ENCODE assay signal across 21 cellular contexts in the genomic region with DNA sequence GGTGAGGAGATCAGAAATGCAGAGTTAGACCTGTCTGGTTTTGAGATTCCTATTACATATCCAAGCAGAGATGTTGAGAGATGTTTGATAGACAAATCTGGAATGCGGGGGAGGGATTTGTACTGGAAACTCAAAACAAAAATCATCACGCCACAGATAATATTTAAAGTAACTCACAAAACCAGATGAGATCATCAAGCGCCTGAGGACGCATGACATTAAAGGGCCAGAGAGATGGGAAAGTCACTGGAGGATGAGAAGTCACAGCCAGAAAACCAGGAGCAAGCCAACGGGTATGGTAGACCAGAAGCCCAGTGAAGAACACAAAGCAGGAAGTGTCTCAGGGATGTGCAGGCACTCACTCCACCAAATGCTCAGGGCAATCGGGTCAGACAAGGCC.
DNase-seq lines count a peak whose midpoint lies in the region; ATAC-seq lines count a peak whose summit lies in the region.
"Had no signal": no experiment of that assay in that cellular context is flagged by ENCODE, and none has a peak within 500 bp of the region (broad histone marks: within the 10 kb centered on the region; RNA-seq: fewer than 3 reads in every experiment).

No MANE protein-coding gene starts in this region.

- H3K27ac Mint-ChIP-seq in activated CD4-positive, alpha-beta T cell treated with anti-CD3 and anti-CD28 coated beads, Interleukin-2, amount 10 ng/mL, durations not matched to agents 7 days and 5 days: no peak overlapping the region
- H3K27ac Mint-ChIP-seq: brain; CD8-positive, alpha-beta memory T cell; GM23338; HFFc6; T-helper 1 cell treated with Interleukin-12 subunit alpha and Interleukin-12 subunit beta and Interleukin-4 antibody, amounts not matched to agents 30 μg/mL and 1 μg/mL, for 36 hours had no signal

- DNase-seq in activated CD4-positive, alpha-beta T cell treated with anti-CD3 and anti-CD28 coated beads, Interleukin-2, amount 10 ng/mL, durations not matched to agents 7 days and 5 days: peak; percentile 1
- no peak for DNase-seq in activated CD4-positive, alpha-beta T cell treated with anti-CD3 and anti-CD28 coated beads, Interleukin-2, amount 50 U/mL, for 48 hours
- DNase-seq in Daoy (ENCODE audit: low read depth) (peak; percentile 5), ecto neural progenitor cell (ENCODE audit: low spot score) (peak; percentile 16), mesenteric fat pad (ENCODE audit: low spot score) (peak; percentile 20), Ammon's horn (ENCODE audit: low spot score) (no peak), KBM-7 (no peak)
- DNase-seq: activated T-cell treated with anti-CD3 and anti-CD28 coated beads for 4 hours; AML-193; cerebellar nuclear complex; HFFc6; left cardiac atrium; mesenchymal stem cell; NCI-H146; NCI-H446 treated with DMSO at 0.1 percent for 48 hours; stimulated activated naive CD8-positive, alpha-beta T cell treated with anti-CD3 and anti-CD28 coated beads, Interleukin-15, Interleukin-2, amounts not matched to agents 100 U/mL and 50 U/mL, for 24 hours had no signal

- in situ Hi-C loops in KBM-7 (cut with MboI; ENCODE audit: low pct_unique_long_range_greater_than_20kb, low sequenced_read_pairs): no loop called here

- POLR2A ChIA-PET in activated CD4-positive, alpha-beta T cell treated with anti-CD3 and anti-CD28 coated beads, Interleukin-2, amount 10 ng/mL, durations not matched to agents 7 days and 5 days (lab: Charles Lee): no interaction called here

- no peak for ATAC-seq in GM18870 (IDR thresholded peaks at IDR 0.05; ENCODE audit: unreplicated experiment)
- ATAC-seq: GM23338; stimulated activated naive CD8-positive, alpha-beta T cell treated with anti-CD3 and anti-CD28 coated beads, Interleukin-15, Interleukin-2, amounts not matched to agents 100 U/mL and 50 U/mL, for 24 hours had no signal

- peaks cover 21% of the 10 kb centered on the region for H3K9me3 Mint-ChIP-seq in activated CD4-positive, alpha-beta T cell treated with anti-CD3 and anti-CD28 coated beads, Interleukin-2, amount 10 ng/mL, durations not matched to agents 7 days and 5 days
- H3K9me3 Mint-ChIP-seq: GM23338 had no signal

- H3K4me1 Mint-ChIP-seq in activated CD4-positive, alpha-beta T cell treated with anti-CD3 and anti-CD28 coated beads, Interleukin-2, amount 10 ng/mL, durations not matched to agents 7 days and 5 days: no peaks in the 10 kb centered on the region
- H3K4me1 Mint-ChIP-seq: GM23338 had no signal

- H3K27me3 Mint-ChIP-seq in activated CD4-positive, alpha-beta T cell treated with anti-CD3 and anti-CD28 coated beads, Interleukin-2, amount 10 ng/mL, durations not matched to agents 7 days and 5 days: no peaks in the 10 kb centered on the region

- H3K36me3 Mint-ChIP-seq in activated CD4-positive, alpha-beta T cell treated with anti-CD3 and anti-CD28 coated beads, Interleukin-2, amount 10 ng/mL, durations not matched to agents 7 days and 5 days (ENCODE audit: low read depth): no peaks in the 10 kb centered on the region
- H3K36me3 Mint-ChIP-seq: brain had no signal

- CTCF ChIA-PET in activated CD4-positive, alpha-beta T cell treated with anti-CD3 and anti-CD28 coated beads, Interleukin-2, amount 10 ng/mL, durations not matched to agents 7 days and 5 days (lab: Charles Lee): no interaction called here

- no peak overlapping the region for H3K4me3 Mint-ChIP-seq in activated CD4-positive, alpha-beta T cell treated with anti-CD3 and anti-CD28 coated beads, Interleukin-2, amount 10 ng/mL, durations not matched to agents 7 days and 5 days
- H3K4me3 Mint-ChIP-seq: brain; CD8-positive, alpha-beta memory T cell; GM23338; HFFc6; T-helper 1 cell treated with Interleukin-12 subunit alpha and Interleukin-12 subunit beta and Interleukin-4 antibody, amounts not matched to agents 30 μg/mL and 1 μg/mL, for 36 hours had no signal

Comparison
In these comparisons a context has a peak if more than half of its experiments do, and no peak if none do; other contexts are left out.
1. DNase-seq: peak in activated CD4-positive, alpha-beta T cell treated with anti-CD3 and anti-CD28 coated beads, Interleukin-2, amount 10 ng/mL, durations not matched to agents 7 days and 5 days (single experiment), Daoy (single experiment), ecto neural progenitor cell (single experiment) and mesenteric fat pad (single experiment); none in activated CD4-positive, alpha-beta T cell treated with anti-CD3 and anti-CD28 coated beads, Interleukin-2, amount 50 U/mL, for 48 hours (0 of 2), Ammon's horn (single experiment) and KBM-7 (single experiment).